In genomic region chr2:230916218-230916617, GRCh38 we compare ENCODE assay signal across 18 cellular contexts. TPM values are rescaled to one million over a fixed set of nuclear protein-coding genes. Genes with fewer than 3 reads are reported as not detected.
A peak's percentile ranks its signal among the peaks of the same experiment; 100 is the strongest.
DNase-seq lines count a peak whose midpoint lies in the region; FAIRE-seq and TF ChIP-seq lines count a peak whose summit lies in the region.
"Had no signal": no experiment of that assay in that cellular context is flagged by ENCODE, and none has a peak within 500 bp of the region (broad histone marks: within the 10 kb centered on the region; RNA-seq: fewer than 3 reads in every experiment).

No MANE protein-coding gene starts in this region.

- no peaks in the 10 kb centered on the region for H3K36me3 ChIP-seq in CD8-positive, alpha-beta memory T cell (ENCODE audit: insufficient read depth, low read length)
- H3K36me3 ChIP-seq in sigmoid colon (no peaks in the 10 kb centered on the region), ascending aorta (no peaks in the 10 kb centered on the region)

- FAIRE-seq in GM12891 (lab: Jason Lieb, UNC) = peak; percentile 23
- FAIRE-seq: GM18507 had no signal

- H3K27me3 ChIP-seq in CD8-positive, alpha-beta memory T cell (ENCODE audit: insufficient read depth, low read length, poor library complexity, severe bottlenecking) = no peaks in the 10 kb centered on the region
- H3K27me3 ChIP-seq in sigmoid colon (no peaks in the 10 kb centered on the region), ascending aorta (no peaks in the 10 kb centered on the region)

- TF ChIP-seq EP300 in sigmoid colon (IDR thresholded peaks at IDR 0.05) = no peak

- peaks cover 11 to 30% of the 10 kb centered on the region in 2 donors for H3K27me3 Mint-ChIP-seq in CD8-positive, alpha-beta memory T cell
- no peaks in the 10 kb centered on the region for H3K27me3 Mint-ChIP-seq in activated naive CD8-positive, alpha-beta T cell treated with anti-CD3 and anti-CD28 coated beads for 36 hours

- no peak for DNase-seq in CD8-positive, alpha-beta memory T cell
- no peak for DNase-seq in GM12891 (ENCODE audit: insufficient read length, low spot score)
- no peak for DNase-seq in activated naive CD8-positive, alpha-beta T cell treated with anti-CD3 and anti-CD28 coated beads for 36 hours
- DNase-seq in sigmoid colon = peak; percentile 8
- no peak for DNase-seq in ascending aorta (ENCODE audit: low spot score in 2 of 2)
- no peak for DNase-seq in NCI-H446 treated with DMSO at 0.1 percent for 48 hours (lab: John Stamatoyannopoulos, UW)
- DNase-seq in NCI-H524 (lab: John Stamatoyannopoulos, UW) = no peak
- DNase-seq: DMS 273 treated with DMSO at 0.1 percent for 48 hours, EL, KG1, NCI-H1092, NCI-H1694 treated with DMSO at 0.1 percent for 48 hours, NCI-H774, PC-9 had no signal

- H3K4me1 Mint-ChIP-seq in CD8-positive, alpha-beta memory T cell = peaks cover 20 to 74% (median 57%) of the 10 kb centered on the region in 3 donors
- H3K4me1 Mint-ChIP-seq in activated naive CD8-positive, alpha-beta T cell treated with anti-CD3 and anti-CD28 coated beads for 36 hours = peaks cover 72% of the 10 kb centered on the region

- intact Hi-C loops in sigmoid colon (cut with DNase I) = no loop called here
- intact Hi-C loops in ascending aorta (cut with DNase I) = no loop called here

- TF ChIP-seq CTCF in sigmoid colon (IDR thresholded peaks at IDR 0.05) (no peak), ascending aorta (IDR thresholded peaks at IDR 0.05) (no peak)

- no peak overlapping the region for H3K27ac ChIP-seq in CD8-positive, alpha-beta memory T cell (ENCODE audit: low read depth, low read length)
- H3K27ac ChIP-seq in sigmoid colon (no peak overlapping the region), ascending aorta (no peak overlapping the region)
- H3K27ac ChIP-seq: PC-9 had no signal

- no peaks in the 10 kb centered on the region for H3K4me1 ChIP-seq in CD8-positive, alpha-beta memory T cell (ENCODE audit: insufficient read depth, low read length)
- no peaks in the 10 kb centered on the region for H3K4me1 ChIP-seq in sigmoid colon
- H3K4me1 ChIP-seq in ascending aorta = no peaks in the 10 kb centered on the region

- TF ChIP-seq POLR2A in GM12891 (IDR thresholded peaks at IDR 0.05; ENCODE audit: low read depth, low read length) (no peak), sigmoid colon (IDR thresholded peaks at IDR 0.05) (no peak)

- H3K9me3 Mint-ChIP-seq in CD8-positive, alpha-beta memory T cell = no peaks in the 10 kb centered on the region
- no peaks in the 10 kb centered on the region for H3K9me3 Mint-ChIP-seq in activated naive CD8-positive, alpha-beta T cell treated with anti-CD3 and anti-CD28 coated beads for 36 hours

- POLR2A ChIA-PET in CD8-positive, alpha-beta memory T cell (lab: Charles Lee) = no interaction called here

- peak overlapping the region in 4 of 7 donors; percentile 27 to 44 (median 31) for H3K4me3 Mint-ChIP-seq in CD8-positive, alpha-beta memory T cell
- no peak overlapping the region for H3K4me3 Mint-ChIP-seq in activated naive CD8-positive, alpha-beta T cell treated with anti-CD3 and anti-CD28 coated beads for 36 hours

- H3K4me3 ChIP-seq in CD8-positive, alpha-beta memory T cell (ENCODE audit: low read length) = no peak overlapping the region
- no peak overlapping the region for H3K4me3 ChIP-seq in sigmoid colon
- no peak overlapping the region for H3K4me3 ChIP-seq in ascending aorta
- H3K4me3 ChIP-seq: PC-9 had no signal

- CTCF ChIA-PET in CD8-positive, alpha-beta memory T cell (lab: Charles Lee) = no interaction called here

- WGBS in sigmoid colon, 2 donors = 85 to 88% methylated on average over 7 of the region's 7 CpGs

- peaks cover 3 to 9% (median 5%) of the 10 kb centered on the region in 3 donors for H3K36me3 Mint-ChIP-seq in CD8-positive, alpha-beta memory T cell
- H3K36me3 Mint-ChIP-seq in activated naive CD8-positive, alpha-beta T cell treated with anti-CD3 and anti-CD28 coated beads for 36 hours = peaks cover 14% of the 10 kb centered on the region

- no peaks in the 10 kb centered on the region for H3K9me3 ChIP-seq in CD8-positive, alpha-beta memory T cell (ENCODE audit: low read length)
- no peaks in the 10 kb centered on the region for H3K9me3 ChIP-seq in sigmoid colon
- no peaks in the 10 kb centered on the region for H3K9me3 ChIP-seq in ascending aorta

- H3K27ac Mint-ChIP-seq in CD8-positive, alpha-beta memory T cell = peak overlapping the region in 1 of 8 donors; percentile 26
- H3K27ac Mint-ChIP-seq in activated naive CD8-positive, alpha-beta T cell treated with anti-CD3 and anti-CD28 coated beads for 36 hours = peak overlapping the region; percentile 61

TF ChIP-seq in GM12891, 5 proteins besides CTCF, POLR2A, EP300 and RAD21:
- TF ChIP-seq POU2F2 (IDR thresholded peaks at IDR 0.05; ENCODE audit: low read depth, low read length) = no peak
- TF ChIP-seq PAX5 (IDR thresholded peaks at IDR 0.05; ENCODE audit: insufficient read depth, low read length, severe bottlenecking) = no peak
- no peak for TF ChIP-seq SPI1 (IDR thresholded peaks at IDR 0.05; ENCODE audit: low read depth, low read length)
- TF ChIP-seq POLR2AphosphoS5 (IDR thresholded peaks at IDR 0.05; ENCODE audit: low read depth, low read length) = no peak
- TF ChIP-seq TAF1 (IDR thresholded peaks at IDR 0.05; ENCODE audit: low read depth, low read length) = no peak

RNA-seq across cellular contexts. Expression of gene GPR55, which starts 8.8 kb away (rescaled TPM):
- 10 to 100 TPM; 11.1 to 11.6 TPM for total RNA-seq in CD8-positive, alpha-beta memory T cell
- polyA plus RNA-seq in CD8-positive, alpha-beta memory T cell = 3.5 TPM
- 20.8 TPM for polyA plus RNA-seq in GM12891 (2012; ENCODE audit: low read depth, missing spikeins)
- total RNA-seq in activated naive CD8-positive, alpha-beta T cell treated with anti-CD3 and anti-CD28 coated beads for 36 hours = 10 to 100 TPM; 18.8 to 20.4 TPM
- total RNA-seq in sigmoid colon (not detected), ascending aorta (not detected)
- 1 to 10 TPM in 1 of 3 donors, under 1 TPM in 1, not detected in 1; 0.23 to 1.4 TPM for polyA plus RNA-seq in sigmoid colon
- total RNA-seq: M059J, PC-9 had no signal
- polyA plus RNA-seq: AG04450, BJ had no signal

RNA-seq across cellular contexts. Expression of gene ITM2C, which starts 51.5 kb away (rescaled TPM):
- total RNA-seq in CD8-positive, alpha-beta memory T cell = 10 to 100 TPM; 56.1 to 58.6 TPM
- 50.1 TPM for polyA plus RNA-seq in CD8-positive, alpha-beta memory T cell
- polyA plus RNA-seq in GM12891 (2012; ENCODE audit: low read depth, missing spikeins) = 117 TPM
- 10 to 100 TPM; 69.9 to 73.6 TPM for total RNA-seq in activated naive CD8-positive, alpha-beta T cell treated with anti-CD3 and anti-CD28 coated beads for 36 hours
- total RNA-seq in sigmoid colon (100 to 1,000 TPM; 107 to 206 (median 117) TPM), ascending aorta (84.9 TPM)
- polyA plus RNA-seq in sigmoid colon = 1,000 to 10,000 TPM in 1 of 3 donors, 100 to 1,000 TPM in 2; 489 to 1,275 (median 498) TPM

Comparison
In these comparisons a context has a peak if more than half of its experiments do, and no peak if none do; other contexts are left out.
1. RNA of gene GPR55, which starts 8.8 kb away (total RNA-seq): 18.8 to 20.4 TPM in activated naive CD8-positive, alpha-beta T cell treated with anti-CD3 and anti-CD28 coated beads for 36 hours and 11.1 to 11.6 TPM in CD8-positive, alpha-beta memory T cell; not detected in sigmoid colon and not detected in ascending aorta (single experiment); every median in the first group is over 10 times any median in the second.